14 cellular contexts compared by ENCODE assay signal in genomic region chr9:136740971-136741884, GRCh38. TPM values are rescaled to one million over a fixed set of nuclear protein-coding genes. Genes with fewer than 3 reads are reported as not detected.
DNase-seq lines count a peak whose midpoint lies in the region; ATAC-seq, FAIRE-seq and TF ChIP-seq lines count a peak whose summit lies in the region.
"Had no signal": no experiment of that assay in that cellular context is flagged by ENCODE, and none has a peak within 500 bp of the region (broad histone marks: within the 10 kb centered on the region; RNA-seq: fewer than 3 reads in every experiment).

No MANE protein-coding gene starts in this region.

- FAIRE-seq in HTR-8/SVneo (lab: Jason Lieb, UNC) = no peak

- POLR2A ChIA-PET in activated CD8-positive, alpha-beta T cell treated with anti-CD3 and anti-CD28 coated beads, Interleukin-2, amount 10 ng/mL, durations not matched to agents 7 days and 5 days (lab: Charles Lee) = interaction anchor here (1.1 to 2.3 kb wide), 2 partner anchors 12 to 23 kb away, joined by 3 to 13 read pairs; no protein-coding TSS in a partner anchor

- H3K9me3 ChIP-seq in right cardiac atrium (ENCODE audit: control insufficient read depth, low read length) (no peaks in the 10 kb centered on the region), suprapubic skin (no peaks in the 10 kb centered on the region)

- WGBS in right cardiac atrium = 21% methylated on average over 37 of the region's 37 CpGs
- WGBS in suprapubic skin = 20% methylated on average over 30 of the region's 37 CpGs

- no peak for TF ChIP-seq EP300 in suprapubic skin (IDR thresholded peaks at IDR 0.05)

- TF ChIP-seq POLR2A in suprapubic skin (IDR thresholded peaks at IDR 0.05) = no peak

- no peaks in the 10 kb centered on the region for H3K36me3 Mint-ChIP-seq in activated T-cell treated with anti-CD3 and anti-CD28 coated beads, Interleukin-2, amount 50 U/mL, for 4 hours (ENCODE audit: insufficient read depth)
- H3K36me3 Mint-ChIP-seq in activated CD8-positive, alpha-beta T cell treated with anti-CD3 and anti-CD28 coated beads, Interleukin-2, amount 10 ng/mL, durations not matched to agents 7 days and 5 days (ENCODE audit: low read depth) = no peaks in the 10 kb centered on the region

- H3K4me1 ChIP-seq in right cardiac atrium (ENCODE audit: control insufficient read depth, insufficient read depth, low read length) = peaks cover 2% of the 10 kb centered on the region
- H3K4me1 ChIP-seq in suprapubic skin = peaks cover 34% of the 10 kb centered on the region

- H3K4me3 Mint-ChIP-seq in activated T-cell treated with anti-CD3 and anti-CD28 coated beads, Interleukin-2, amount 50 U/mL, for 4 hours = peak overlapping the region; percentile 61
- peak overlapping the region; percentile 50 for H3K4me3 Mint-ChIP-seq in activated CD8-positive, alpha-beta T cell treated with anti-CD3 and anti-CD28 coated beads, Interleukin-2, amount 10 ng/mL, durations not matched to agents 7 days and 5 days
- H3K4me3 Mint-ChIP-seq: HFFc6, neural crest cell had no signal

- no peak for DNase-seq in activated T-cell treated with anti-CD3 and anti-CD28 coated beads, Interleukin-2, amount 50 U/mL, for 4 hours
- DNase-seq in activated T-cell treated with anti-CD3 and anti-CD28 coated beads for 4 hours = no peak
- DNase-seq in activated CD8-positive, alpha-beta T cell treated with anti-CD3 and anti-CD28 coated beads, Interleukin-2, amount 10 ng/mL, durations not matched to agents 7 days and 5 days = no peak
- peak; percentile 64 to 81 (median 77) for DNase-seq in right cardiac atrium
- DNase-seq in suprapubic skin (ENCODE audit: low spot score in 2 of 2) = no peak
- no peak for DNase-seq in NCI-H510A treated with DMSO at 0.1 percent for 48 hours (lab: John Stamatoyannopoulos, UW)
- DNase-seq in HTR-8/SVneo (ENCODE audit: insufficient read length, low spot score) = no peak
- DNase-seq: AML-193, HFFc6, NCI-H187 had no signal

- H3K27me3 ChIP-seq in right cardiac atrium (ENCODE audit: control insufficient read depth, insufficient read depth) = no peaks in the 10 kb centered on the region
- H3K27me3 ChIP-seq in suprapubic skin = peaks cover 67% of the 10 kb centered on the region

- ATAC-seq in activated T-cell treated with anti-CD3 and anti-CD28 coated beads, Interleukin-2, amount 50 U/mL, for 4 hours = peak in 1 of 2 donors; percentile 29
- peak; percentile 31 for ATAC-seq in activated CD8-positive, alpha-beta T cell treated with anti-CD3 and anti-CD28 coated beads, Interleukin-2, amount 10 ng/mL, durations not matched to agents 7 days and 5 days
- ATAC-seq in right cardiac atrium (peak; percentile 26 to 45), HG02623 (IDR thresholded peaks at IDR 0.05; ENCODE audit: unreplicated experiment) (no peak)

- H3K4me1 Mint-ChIP-seq in activated T-cell treated with anti-CD3 and anti-CD28 coated beads, Interleukin-2, amount 50 U/mL, for 4 hours (ENCODE audit: low read depth) = peaks cover 8% of the 10 kb centered on the region
- H3K4me1 Mint-ChIP-seq in activated CD8-positive, alpha-beta T cell treated with anti-CD3 and anti-CD28 coated beads, Interleukin-2, amount 10 ng/mL, durations not matched to agents 7 days and 5 days (ENCODE audit: low read depth) = peaks cover 7% of the 10 kb centered on the region
- H3K4me1 Mint-ChIP-seq: neural crest cell had no signal

- no peak for TF ChIP-seq CTCF in suprapubic skin (IDR thresholded peaks at IDR 0.05)

- intact Hi-C loops in right cardiac atrium (cut with DNase I) = no loop called here

- H3K4me3 ChIP-seq in right cardiac atrium (ENCODE audit: low read length) = no peak overlapping the region
- peak overlapping the region; percentile 28 for H3K4me3 ChIP-seq in suprapubic skin

- H3K27me3 Mint-ChIP-seq in activated T-cell treated with anti-CD3 and anti-CD28 coated beads, Interleukin-2, amount 50 U/mL, for 4 hours (ENCODE audit: low read depth) = peaks cover 3% of the 10 kb centered on the region
- H3K27me3 Mint-ChIP-seq in activated CD8-positive, alpha-beta T cell treated with anti-CD3 and anti-CD28 coated beads, Interleukin-2, amount 10 ng/mL, durations not matched to agents 7 days and 5 days (ENCODE audit: low read depth) = no peaks in the 10 kb centered on the region

- no peak overlapping the region for H3K27ac Mint-ChIP-seq in activated CD8-positive, alpha-beta T cell treated with anti-CD3 and anti-CD28 coated beads, Interleukin-2, amount 10 ng/mL, durations not matched to agents 7 days and 5 days
- H3K27ac Mint-ChIP-seq: HFFc6 had no signal

- H3K36me3 ChIP-seq in suprapubic skin = no peaks in the 10 kb centered on the region

- no peaks in the 10 kb centered on the region for H3K9me3 Mint-ChIP-seq in activated T-cell treated with anti-CD3 and anti-CD28 coated beads, Interleukin-2, amount 50 U/mL, for 4 hours
- H3K9me3 Mint-ChIP-seq in activated CD8-positive, alpha-beta T cell treated with anti-CD3 and anti-CD28 coated beads, Interleukin-2, amount 10 ng/mL, durations not matched to agents 7 days and 5 days (ENCODE audit: insufficient read depth) = no peaks in the 10 kb centered on the region
- H3K9me3 Mint-ChIP-seq: HFFc6, neural crest cell had no signal

- no peak overlapping the region for H3K27ac ChIP-seq in right cardiac atrium (ENCODE audit: low read length)
- no peak overlapping the region for H3K27ac ChIP-seq in suprapubic skin

- CTCF ChIA-PET in activated CD8-positive, alpha-beta T cell treated with anti-CD3 and anti-CD28 coated beads, Interleukin-2, amount 10 ng/mL, durations not matched to agents 7 days and 5 days (lab: Charles Lee) = interaction anchor here (1.0 kb wide), 1 partner anchor 12 kb away, joined by 5 read pairs; no protein-coding TSS in a partner anchor

RNA-seq across cellular contexts. Expression of gene LCN10, which starts 1.5 kb away (rescaled TPM):
- 1 to 10 TPM in 2 of 3 donors, under 1 TPM in 1; 0.82 to 2.4 (median 2.1) TPM for total RNA-seq in activated T-cell treated with anti-CD3 and anti-CD28 coated beads, Interleukin-2, amount 50 U/mL, for 4 hours
- total RNA-seq in activated CD8-positive, alpha-beta T cell treated with anti-CD3 and anti-CD28 coated beads, Interleukin-2, amount 10 ng/mL, durations not matched to agents 7 days and 5 days = 1 to 10 TPM; 1.8 to 2.4 TPM
- total RNA-seq in right cardiac atrium (10 to 100 TPM in 1 of 4 donors, 1 to 10 TPM in 3; 4.5 to 14.1 (median 7.7) TPM), suprapubic skin (1 to 10 TPM in 2 of 4 donors, under 1 TPM in 1, not detected in 1; 0.32 to 3.5 (median 2.8) TPM)
- polyA plus RNA-seq in right cardiac atrium = 14.7 TPM
- total RNA-seq: HFFc6, neural crest cell, OCI-LY7, temporal lobe had no signal

RNA-seq across cellular contexts. Expression of gene LCN6, which starts 7.1 kb away (rescaled TPM):
- not detected for total RNA-seq in activated T-cell treated with anti-CD3 and anti-CD28 coated beads, Interleukin-2, amount 50 U/mL, for 4 hours
- not detected for total RNA-seq in activated CD8-positive, alpha-beta T cell treated with anti-CD3 and anti-CD28 coated beads, Interleukin-2, amount 10 ng/mL, durations not matched to agents 7 days and 5 days
- total RNA-seq in right cardiac atrium (10 to 100 TPM in 3 of 4 donors, 1 to 10 TPM in 1; 8.3 to 22.8 (median 16.9) TPM), suprapubic skin (1 to 10 TPM; 4.0 to 8.3 (median 5.9) TPM)
- polyA plus RNA-seq in right cardiac atrium = 41.0 TPM
- total RNA-seq: HFFc6, neural crest cell, OCI-LY7, temporal lobe had no signal

RNA-seq across cellular contexts. Expression of gene LCN8, which starts 16.8 kb away (rescaled TPM):
- not detected for total RNA-seq in activated T-cell treated with anti-CD3 and anti-CD28 coated beads, Interleukin-2, amount 50 U/mL, for 4 hours
- total RNA-seq in activated CD8-positive, alpha-beta T cell treated with anti-CD3 and anti-CD28 coated beads, Interleukin-2, amount 10 ng/mL, durations not matched to agents 7 days and 5 days = not detected
- total RNA-seq in right cardiac atrium = not detected
- not detected for polyA plus RNA-seq in right cardiac atrium
- total RNA-seq in suprapubic skin = not detected
- total RNA-seq: HFFc6, neural crest cell, OCI-LY7, temporal lobe had no signal

RNA-seq across cellular contexts. Expression of gene LCN15, which starts 23.1 kb away (rescaled TPM):
- total RNA-seq in activated T-cell treated with anti-CD3 and anti-CD28 coated beads, Interleukin-2, amount 50 U/mL, for 4 hours = not detected
- total RNA-seq in activated CD8-positive, alpha-beta T cell treated with anti-CD3 and anti-CD28 coated beads, Interleukin-2, amount 10 ng/mL, durations not matched to agents 7 days and 5 days = not detected
- total RNA-seq in right cardiac atrium = 1 to 10 TPM in 2 of 4 donors, under 1 TPM in 2; 0.32 to 1.3 (median 0.87) TPM
- polyA plus RNA-seq in right cardiac atrium = 2.1 TPM
- total RNA-seq in suprapubic skin = under 1 TPM in 1 of 4 donors, not detected in 3; 0.21 TPM
- total RNA-seq: HFFc6, neural crest cell, OCI-LY7, temporal lobe had no signal

RNA-seq across cellular contexts. Expression of gene DIPK1B, which starts 28.9 kb away (rescaled TPM):
- under 1 TPM in 2 of 3 donors, not detected in 1; 0.16 to 0.18 TPM for total RNA-seq in activated T-cell treated with anti-CD3 and anti-CD28 coated beads, Interleukin-2, amount 50 U/mL, for 4 hours
- total RNA-seq in activated CD8-positive, alpha-beta T cell treated with anti-CD3 and anti-CD28 coated beads, Interleukin-2, amount 10 ng/mL, durations not matched to agents 7 days and 5 days = under 1 TPM in 1 of 2 experiments, not detected in 1; 0.16 TPM
- total RNA-seq in right cardiac atrium = 10 to 100 TPM; 34.2 to 40.8 (median 36.4) TPM
- 42.7 TPM for polyA plus RNA-seq in right cardiac atrium
- 10 to 100 TPM in 1 of 4 donors, 1 to 10 TPM in 3; 3.8 to 13.1 (median 6.3) TPM for total RNA-seq in suprapubic skin
- total RNA-seq: HFFc6 had no signal

Comparison
In these comparisons a context has a peak if more than half of its experiments do, and no peak if none do; other contexts are left out.
1. DNase-seq: peak in right cardiac atrium (3 of 3); none in activated T-cell treated with anti-CD3 and anti-CD28 coated beads, Interleukin-2, amount 50 U/mL, for 4 hours (single experiment), activated T-cell treated with anti-CD3 and anti-CD28 coated beads for 4 hours (single experiment), activated CD8-positive, alpha-beta T cell treated with anti-CD3 and anti-CD28 coated beads, Interleukin-2, amount 10 ng/mL, durations not matched to agents 7 days and 5 days (single experiment), suprapubic skin (0 of 2), NCI-H510A treated with DMSO at 0.1 percent for 48 hours (single experiment) and HTR-8/SVneo (single experiment).
2. RNA of gene LCN6, which starts 7.1 kb away (total RNA-seq): 8.3 to 22.8 TPM in right cardiac atrium and 4.0 to 8.3 TPM in suprapubic skin; not detected in activated T-cell treated with anti-CD3 and anti-CD28 coated beads, Interleukin-2, amount 50 U/mL, for 4 hours and not detected in activated CD8-positive, alpha-beta T cell treated with anti-CD3 and anti-CD28 coated beads, Interleukin-2, amount 10 ng/mL, durations not matched to agents 7 days and 5 days; every median in the first group is over 4 times any median in the second.